In genomic region chr2:148866091-148866490, GRCh38 we compare ENCODE assay signal across 12 cellular contexts. TPM values are rescaled to one million over a fixed set of nuclear protein-coding genes. Genes with fewer than 3 reads are reported as not detected.
"Had no signal": no experiment of that assay in that cellular context is flagged by ENCODE, and none has a peak within 500 bp of the region (broad histone marks: within the 10 kb centered on the region; RNA-seq: fewer than 3 reads in every experiment).

No MANE protein-coding gene starts in this region.

- FAIRE-seq: H54, HTR-8/SVneo had no signal

- H3K9me3 Mint-ChIP-seq: HFFc6 had no signal

- ATAC-seq: HCT116 had no signal

- H2AFZ ChIP-seq: GM23248 had no signal

- H3K27ac ChIP-seq: GM23248, KMS-11 had no signal

- H3K4me2 ChIP-seq: KMS-11 had no signal

- DNase-seq: GM23248, GOT3, H9, HFFc6, Kasumi-1, KBM-7 had no signal

- H3K27ac Mint-ChIP-seq: H9, HFFc6, IgD-negative memory B cell had no signal

- H3K4me3 ChIP-seq: GM23248 had no signal

- H3K9ac ChIP-seq: GM23248, KMS-11 had no signal

- H3K4me3 Mint-ChIP-seq: H9, HFFc6, IgD-negative memory B cell had no signal

- H3K36me3 Mint-ChIP-seq: IgD-negative memory B cell had no signal

RNA-seq across cellular contexts. Expression of gene KIF5C, which starts 8.9 kb away (rescaled TPM):
- total RNA-seq: HT-29 had no signal
